ENCODE assay signal across 29 cellular contexts in genomic region chr1:11914035-11914434, GRCh38. TPM values are rescaled to one million over a fixed set of nuclear protein-coding genes. Genes with fewer than 3 reads are reported as not detected.
"Had no signal": no experiment of that assay in that cellular context is flagged by ENCODE, and none has a peak within 500 bp of the region (broad histone marks: within the 10 kb centered on the region; RNA-seq: fewer than 3 reads in every experiment).

No MANE protein-coding gene starts in this region.

- H3K9me3 Mint-ChIP-seq: activated CD4-positive, alpha-beta memory T cell treated with anti-CD3 and anti-CD28 coated beads, Interleukin-2, amount 10 ng/mL, durations not matched to agents 7 days and 5 days; activated naive CD4-positive, alpha-beta T cell treated with anti-CD3 and anti-CD28 coated beads, Interleukin-2, amount 50 U/mL, for 24 hours; T-helper 1 cell treated with Interleukin-12 subunit alpha and Interleukin-12 subunit beta and Interleukin-4 antibody, amounts not matched to agents 30 μg/mL and 1 μg/mL, for 36 hours had no signal

- H3K27me3 Mint-ChIP-seq: activated CD4-positive, alpha-beta memory T cell treated with anti-CD3 and anti-CD28 coated beads, Interleukin-2, amount 10 ng/mL, durations not matched to agents 7 days and 5 days; activated CD4-positive, alpha-beta T cell treated with anti-CD3 and anti-CD28 coated beads for 36 hours; activated naive CD4-positive, alpha-beta T cell treated with anti-CD3 and anti-CD28 coated beads, Interleukin-2, amount 50 U/mL, for 24 hours had no signal

- H3K9me3 ChIP-seq: breast epithelium, colonic mucosa, SJCRH30, SK-N-SH had no signal

- H3K4me3 Mint-ChIP-seq: activated CD4-positive, alpha-beta memory T cell treated with anti-CD3 and anti-CD28 coated beads, Interleukin-2, amount 10 ng/mL, durations not matched to agents 7 days and 5 days; activated CD4-positive, alpha-beta T cell treated with anti-CD3 and anti-CD28 coated beads for 36 hours; activated naive CD4-positive, alpha-beta T cell treated with anti-CD3 and anti-CD28 coated beads, Interleukin-2, amount 50 U/mL, for 24 hours; T-helper 1 cell treated with Interleukin-12 subunit alpha and Interleukin-12 subunit beta and Interleukin-4 antibody, amounts not matched to agents 30 μg/mL and 1 μg/mL, for 36 hours had no signal

- H3K36me3 Mint-ChIP-seq: activated naive CD4-positive, alpha-beta T cell treated with anti-CD3 and anti-CD28 coated beads, Interleukin-2, amount 50 U/mL, for 24 hours had no signal

- H3K4me2 ChIP-seq: SK-N-SH had no signal

- ATAC-seq: activated CD4-positive, alpha-beta T cell treated with anti-CD3 and anti-CD28 coated beads for 36 hours; Panc1; Right ventricle myocardium inferior had no signal

- H3K4me1 ChIP-seq: breast epithelium, colonic mucosa, SJCRH30 had no signal

- H3K27me3 ChIP-seq: breast epithelium, colonic mucosa, SJCRH30 had no signal

- H3K36me3 ChIP-seq: breast epithelium, colonic mucosa had no signal

- H3K27ac Mint-ChIP-seq: activated CD4-positive, alpha-beta memory T cell treated with anti-CD3 and anti-CD28 coated beads, Interleukin-2, amount 10 ng/mL, durations not matched to agents 7 days and 5 days; activated CD4-positive, alpha-beta T cell treated with anti-CD3 and anti-CD28 coated beads for 36 hours; activated naive CD4-positive, alpha-beta T cell treated with anti-CD3 and anti-CD28 coated beads, Interleukin-2, amount 50 U/mL, for 24 hours; T-helper 1 cell treated with Interleukin-12 subunit alpha and Interleukin-12 subunit beta and Interleukin-4 antibody, amounts not matched to agents 30 μg/mL and 1 μg/mL, for 36 hours had no signal

- DNase-seq: activated CD4-positive, alpha-beta memory T cell treated with anti-CD3 and anti-CD28 coated beads, Interleukin-2, amount 10 ng/mL, durations not matched to agents 7 days and 5 days; activated CD4-positive, alpha-beta T cell treated with anti-CD3 and anti-CD28 coated beads for 36 hours; activated CD4-positive, alpha-beta T cell treated with anti-CD3 and anti-CD28 coated beads, Interleukin-2, amount 50 U/mL, for 1 hour; activated effector memory CD4-positive, alpha-beta T cell treated with Interleukin-2 at 50 U/mL for 16 hours; activated naive CD4-positive, alpha-beta T cell; activated T-cell treated with anti-CD3 and anti-CD28 coated beads for 4 hours; aorta; caudate nucleus; colonic mucosa; NCI-H1092; NCI-H1417; NCI-H1930; NCI-H2171 treated with DMSO at 0.1 percent for 48 hours; NCI-H226; NCI-H526; NCI-H774; OCI-M1; RPMI8226; SJCRH30; SK-N-SH had no signal

- H3K4me3 ChIP-seq: breast epithelium, colonic mucosa, SJCRH30 had no signal

- H3K9ac ChIP-seq: SK-N-SH had no signal

- H3K27ac ChIP-seq: breast epithelium, colonic mucosa, SJCRH30 had no signal

- H3K9me2 ChIP-seq: SK-N-SH had no signal

RNA-seq across cellular contexts. Expression of gene NPPB, which starts 55.3 kb away (rescaled TPM):
- total RNA-seq: activated CD4-positive, alpha-beta memory T cell treated with anti-CD3 and anti-CD28 coated beads, Interleukin-2, amount 10 ng/mL, durations not matched to agents 7 days and 5 days; activated CD4-positive, alpha-beta T cell treated with anti-CD3 and anti-CD28 coated beads for 36 hours; activated CD8-positive, alpha-beta memory T cell treated with anti-CD3 and anti-CD28 coated beads for 36 hours; aorta; breast epithelium; cerebellum; colonic mucosa; MCF 10A; NCI-H460 had no signal
